Comparison of ENCODE assay signal across 2 cellular contexts in genomic region chrX:115936008-115936407, GRCh38.
TF ChIP-seq lines count a peak whose summit lies in the region.

No MANE protein-coding gene starts in this region.

TF ChIP-seq in GM23338, 12 proteins besides CTCF, POLR2A, EP300 and RAD21:
- no peak for TF ChIP-seq EZH2phosphoT487 (IDR thresholded peaks at IDR 0.05; ENCODE audit: unreplicated experiment)
- TF ChIP-seq REST (IDR thresholded peaks at IDR 0.05; ENCODE audit: unreplicated experiment): no peak
- no peak for TF ChIP-seq POLR2AphosphoS5 (IDR thresholded peaks at IDR 0.05; ENCODE audit: low read depth)
- TF ChIP-seq EZH2 (IDR thresholded peaks at IDR 0.05; ENCODE audit: low read depth, unreplicated experiment): no peak
- no peak for TF ChIP-seq JUNB (IDR thresholded peaks at IDR 0.05; ENCODE audit: unreplicated experiment)
- no peak for TF ChIP-seq NANOG (IDR thresholded peaks at IDR 0.05; ENCODE audit: borderline replicate concordance)
- TF ChIP-seq ZNF331 (CRISPR knock-in tag; IDR thresholded peaks at IDR 0.05; ENCODE audit: low read depth): no peak
- no peak for TF ChIP-seq ZNF462 (CRISPR knock-in tag; IDR thresholded peaks at IDR 0.05)
- TF ChIP-seq ETS1 (IDR thresholded peaks at IDR 0.05): no peak
- TF ChIP-seq CREB1 (CRISPR knock-in tag; IDR thresholded peaks at IDR 0.05; ENCODE audit: low read depth): no peak
- no peak for TF ChIP-seq STAT1 (IDR thresholded peaks at IDR 0.05; ENCODE audit: unreplicated experiment)
- TF ChIP-seq ZNF114 (CRISPR knock-in tag; IDR thresholded peaks at IDR 0.05): no peak

TF ChIP-seq in H1, 55 proteins besides CTCF, POLR2A, EP300 and RAD21:
- TF ChIP-seq CHD1 (IDR thresholded peaks at IDR 0.05; ENCODE audit: low read depth, low read length): no peak
- TF ChIP-seq SP2 (IDR thresholded peaks at IDR 0.05; ENCODE audit: low read length): no peak
- TF ChIP-seq KDM1A (IDR thresholded peaks at IDR 0.05; ENCODE audit: borderline replicate concordance, low read length): no peak
- TF ChIP-seq CBX8 (IDR thresholded peaks at IDR 0.05; ENCODE audit: borderline replicate concordance, low read depth, low read length): no peak
- no peak for TF ChIP-seq SAP30 (IDR thresholded peaks at IDR 0.05; ENCODE audit: insufficient read depth, insufficient replicate concordance, low read length)
- peak; percentile 81 for TF ChIP-seq E2F6 (IDR thresholded peaks at IDR 0.05)
- no peak for TF ChIP-seq CEBPB (IDR thresholded peaks at IDR 0.05; ENCODE audit: low read depth, low read length)
- peak; percentile 93 for TF ChIP-seq MAX (IDR thresholded peaks at IDR 0.05)
- TF ChIP-seq POU5F1 (IDR thresholded peaks at IDR 0.05; ENCODE audit: low read depth, low read length): no peak
- no peak for TF ChIP-seq GABPA (IDR thresholded peaks at IDR 0.05; ENCODE audit: borderline replicate concordance, insufficient read depth, low read length)
- TF ChIP-seq ASH2L (IDR thresholded peaks at IDR 0.05; ENCODE audit: low read length): no peak
- TF ChIP-seq BCL11A (IDR thresholded peaks at IDR 0.05; ENCODE audit: low read depth in 2 of 2, low read length in 2 of 2): no peak
- peak; percentile 73; the same call in 1 of the 2 replicates for TF ChIP-seq GTF2F1 (IDR thresholded peaks at IDR 0.05; ENCODE audit: borderline replicate concordance, low read depth, low read length)
TF ChIP-seq in H1: peak in this region for 3.
